Comparison of ENCODE assay signal across 21 cellular contexts in the genomic region with DNA sequence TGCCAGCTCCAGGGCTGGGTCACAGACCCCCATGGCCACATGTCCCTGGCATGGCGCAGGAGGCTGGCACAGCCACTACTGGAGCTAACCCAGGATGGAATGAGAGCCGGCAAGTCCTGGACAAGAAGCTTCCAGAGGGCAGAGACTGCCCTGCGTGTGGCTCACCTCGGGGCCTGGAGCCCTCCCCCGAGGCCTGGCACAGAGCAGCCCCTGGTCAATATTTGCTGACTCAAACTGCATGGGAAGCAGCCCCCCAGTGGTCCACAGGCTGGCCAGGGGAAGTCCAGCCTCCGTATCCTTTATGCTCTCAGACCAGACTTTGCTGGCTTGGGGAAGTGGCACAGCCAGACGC.
DNase-seq lines count a peak whose midpoint lies in the region; ATAC-seq and TF ChIP-seq lines count a peak whose summit lies in the region.
"Had no signal": no experiment of that assay in that cellular context is flagged by ENCODE, and none has a peak within 500 bp of the region (broad histone marks: within the 10 kb centered on the region; RNA-seq: fewer than 3 reads in every experiment).

No MANE protein-coding gene starts in this region.

- no peaks in the 10 kb centered on the region for H3K9me3 ChIP-seq in CD4-positive, CD25-positive, alpha-beta regulatory T cell (ENCODE audit: control insufficient read depth in 2 of 2, low read length in 2 of 2)
- H3K9me3 ChIP-seq: Caco-2 had no signal

- no peak for TF ChIP-seq CTCF in activated CD8-positive, alpha-beta T cell treated with anti-CD3 and anti-CD28 coated beads for 36 hours (IDR thresholded peaks at IDR 0.05)

- H3K4me1 ChIP-seq in CD4-positive, CD25-positive, alpha-beta regulatory T cell (ENCODE audit: control insufficient read depth, insufficient read depth, low read length, poor library complexity, severe bottlenecking): peaks cover 100% of the 10 kb centered on the region
- H3K4me1 ChIP-seq: Caco-2 had no signal

- ATAC-seq in CD4-positive, CD25-positive, alpha-beta regulatory T cell (ENCODE audit: low read depth in 2 of 2): no peak
- ATAC-seq in activated CD8-positive, alpha-beta T cell treated with anti-CD3 and anti-CD28 coated beads for 36 hours: no peak
- ATAC-seq in effector memory CD8-positive, alpha-beta T cell (replicated peaks): no peak

- peaks cover 85% of the 10 kb centered on the region for H3K36me3 ChIP-seq in CD4-positive, CD25-positive, alpha-beta regulatory T cell (ENCODE audit: control insufficient read depth, insufficient read depth, low read length)

- peaks cover 100% of the 10 kb centered on the region for H3K4me1 Mint-ChIP-seq in activated CD4-positive, alpha-beta memory T cell treated with anti-CD3 and anti-CD28 coated beads for 36 hours (ENCODE audit: low read depth)
- H3K4me1 Mint-ChIP-seq in activated CD4-positive, alpha-beta memory T cell treated with anti-CD3 and anti-CD28 coated beads, Interleukin-2, amount 10 ng/mL, durations not matched to agents 7 days and 5 days: peaks cover 99% of the 10 kb centered on the region
- H3K4me1 Mint-ChIP-seq in CD4-positive, CD25-positive, alpha-beta regulatory T cell: peaks cover 28 to 100% (median 76%) of the 10 kb centered on the region in 4 donors
- peaks cover 99% of the 10 kb centered on the region for H3K4me1 Mint-ChIP-seq in activated CD8-positive, alpha-beta T cell treated with anti-CD3 and anti-CD28 coated beads for 36 hours (ENCODE audit: low read depth)
- peaks cover 86 to 87% of the 10 kb centered on the region in 2 donors for H3K4me1 Mint-ChIP-seq in effector memory CD8-positive, alpha-beta T cell (ENCODE audit: low read depth in 2 of 2)
- H3K4me1 Mint-ChIP-seq: IgD-negative memory B cell had no signal

- intact Hi-C loops in activated CD4-positive, alpha-beta memory T cell treated with anti-CD3 and anti-CD28 coated beads for 36 hours (cut with micrococcal nuclease): no loop called here
- intact Hi-C loops in activated CD8-positive, alpha-beta T cell treated with anti-CD3 and anti-CD28 coated beads for 36 hours (cut with micrococcal nuclease): no loop called here

- no peak overlapping the region for H3K4me3 ChIP-seq in CD4-positive, CD25-positive, alpha-beta regulatory T cell (ENCODE audit: low read depth, low read length)
- H3K4me3 ChIP-seq: skin epidermis had no signal

- no peaks in the 10 kb centered on the region for H3K9me3 Mint-ChIP-seq in activated CD4-positive, alpha-beta memory T cell treated with anti-CD3 and anti-CD28 coated beads for 36 hours
- H3K9me3 Mint-ChIP-seq in activated CD4-positive, alpha-beta memory T cell treated with anti-CD3 and anti-CD28 coated beads, Interleukin-2, amount 10 ng/mL, durations not matched to agents 7 days and 5 days: no peaks in the 10 kb centered on the region
- peaks cover 0 to 2% (median 0%) of the 10 kb centered on the region in 7 donors for H3K9me3 Mint-ChIP-seq in CD4-positive, CD25-positive, alpha-beta regulatory T cell
- H3K9me3 Mint-ChIP-seq in activated CD8-positive, alpha-beta T cell treated with anti-CD3 and anti-CD28 coated beads for 36 hours: no peaks in the 10 kb centered on the region
- H3K9me3 Mint-ChIP-seq in effector memory CD8-positive, alpha-beta T cell: no peaks in the 10 kb centered on the region
- H3K9me3 Mint-ChIP-seq: WTC11 had no signal

- CTCF ChIA-PET in activated CD4-positive, alpha-beta memory T cell treated with anti-CD3 and anti-CD28 coated beads for 36 hours (lab: Charles Lee): interaction anchor here (0.7 to 1.5 kb wide), 3 partner anchors 26 to 66 kb away, joined by 3 to 4 read pairs (median 3); no protein-coding TSS in a partner anchor
- CTCF ChIA-PET in activated CD4-positive, alpha-beta memory T cell treated with anti-CD3 and anti-CD28 coated beads, Interleukin-2, amount 10 ng/mL, durations not matched to agents 7 days and 5 days (lab: Charles Lee): interaction anchor here (1.1 kb wide), 1 partner anchor 14 kb away, joined by 3 read pairs; no protein-coding TSS in a partner anchor
- CTCF ChIA-PET in activated CD8-positive, alpha-beta T cell treated with anti-CD3 and anti-CD28 coated beads for 36 hours (lab: Charles Lee): interaction anchor here (2.0 to 4.1 kb wide), 2 partner anchors 25 to 30 kb away, joined by 7 to 18 read pairs; no protein-coding TSS in a partner anchor

- H3K4me3 Mint-ChIP-seq in activated CD4-positive, alpha-beta memory T cell treated with anti-CD3 and anti-CD28 coated beads for 36 hours: no peak overlapping the region
- H3K4me3 Mint-ChIP-seq in activated CD4-positive, alpha-beta memory T cell treated with anti-CD3 and anti-CD28 coated beads, Interleukin-2, amount 10 ng/mL, durations not matched to agents 7 days and 5 days: no peak overlapping the region
- H3K4me3 Mint-ChIP-seq in CD4-positive, CD25-positive, alpha-beta regulatory T cell: peak overlapping the region in 3 of 4 donors; percentile 50 to 83 (median 51)
- H3K4me3 Mint-ChIP-seq in activated CD8-positive, alpha-beta T cell treated with anti-CD3 and anti-CD28 coated beads for 36 hours: peak overlapping the region; percentile 15
- peak overlapping the region; percentile 29 to 82 for H3K4me3 Mint-ChIP-seq in effector memory CD8-positive, alpha-beta T cell
- H3K4me3 Mint-ChIP-seq: IgD-negative memory B cell, WTC11 had no signal

- H3K27me3 ChIP-seq in CD4-positive, CD25-positive, alpha-beta regulatory T cell (ENCODE audit: control insufficient read depth, insufficient read depth, low read length): no peaks in the 10 kb centered on the region

- peak overlapping the region; percentile 75 for H3K27ac ChIP-seq in CD4-positive, CD25-positive, alpha-beta regulatory T cell (ENCODE audit: insufficient read depth, low read length, poor library complexity, severe bottlenecking)

- H3K27ac Mint-ChIP-seq in activated CD4-positive, alpha-beta memory T cell treated with anti-CD3 and anti-CD28 coated beads for 36 hours: peak overlapping the region; percentile 91
- no peak overlapping the region for H3K27ac Mint-ChIP-seq in activated CD4-positive, alpha-beta memory T cell treated with anti-CD3 and anti-CD28 coated beads, Interleukin-2, amount 10 ng/mL, durations not matched to agents 7 days and 5 days
- peak overlapping the region in 2 of 3 donors; percentile 92 to 95 for H3K27ac Mint-ChIP-seq in CD4-positive, CD25-positive, alpha-beta regulatory T cell
- H3K27ac Mint-ChIP-seq in activated CD8-positive, alpha-beta T cell treated with anti-CD3 and anti-CD28 coated beads for 36 hours: peak overlapping the region; percentile 98
- peak overlapping the region; percentile 93 to 99 for H3K27ac Mint-ChIP-seq in effector memory CD8-positive, alpha-beta T cell

- no peak for DNase-seq in activated CD4-positive, alpha-beta memory T cell treated with anti-CD3 and anti-CD28 coated beads for 36 hours
- no peak for DNase-seq in activated CD4-positive, alpha-beta memory T cell treated with anti-CD3 and anti-CD28 coated beads, Interleukin-2, amount 10 ng/mL, durations not matched to agents 7 days and 5 days
- no peak for DNase-seq in CD4-positive, CD25-positive, alpha-beta regulatory T cell
- DNase-seq in activated CD8-positive, alpha-beta T cell treated with anti-CD3 and anti-CD28 coated beads for 36 hours: no peak
- DNase-seq in effector memory CD8-positive, alpha-beta T cell: no peak
- DNase-seq in DMS153 treated with DMSO at 0.1 percent for 48 hours (lab: John Stamatoyannopoulos, UW; ENCODE audit: unreplicated experiment) (no peak), NCI-H226 (no peak)
- DNase-seq in activated effector memory CD4-positive, alpha-beta T cell treated with anti-CD3 and anti-CD28 coated beads, Interleukin-2, amount 50 U/mL, for 16 hours: no peak
- DNase-seq: activated effector memory CD4-positive, alpha-beta T cell treated with Interleukin-2 at 50 U/mL for 16 hours; aorta; Caco-2; DMS79 treated with DMSO at 0.1 percent for 48 hours; glutamatergic neuron; mammary epithelial cell; NCI-H1105 treated with DMSO at 0.1 percent for 48 hours; NCI-H2081 treated with DMSO at 0.1 percent for 48 hours; stimulated activated CD4-positive, alpha-beta T cell treated with anti-CD3 and anti-CD28 coated beads, Interleukin-1b, Interleukin-23, amount 100 ng/mL, for 48 hours; T-helper 9 cell had no signal

- H3K27me3 Mint-ChIP-seq in activated CD4-positive, alpha-beta memory T cell treated with anti-CD3 and anti-CD28 coated beads for 36 hours: no peaks in the 10 kb centered on the region
- no peaks in the 10 kb centered on the region for H3K27me3 Mint-ChIP-seq in activated CD4-positive, alpha-beta memory T cell treated with anti-CD3 and anti-CD28 coated beads, Interleukin-2, amount 10 ng/mL, durations not matched to agents 7 days and 5 days
- no peaks in the 10 kb centered on the region for H3K27me3 Mint-ChIP-seq in CD4-positive, CD25-positive, alpha-beta regulatory T cell
- no peaks in the 10 kb centered on the region for H3K27me3 Mint-ChIP-seq in activated CD8-positive, alpha-beta T cell treated with anti-CD3 and anti-CD28 coated beads for 36 hours
- H3K27me3 Mint-ChIP-seq in effector memory CD8-positive, alpha-beta T cell: no peaks in the 10 kb centered on the region
- H3K27me3 Mint-ChIP-seq: IgD-negative memory B cell had no signal

- peaks cover 44% of the 10 kb centered on the region for H3K36me3 Mint-ChIP-seq in activated CD4-positive, alpha-beta memory T cell treated with anti-CD3 and anti-CD28 coated beads for 36 hours
- H3K36me3 Mint-ChIP-seq in activated CD4-positive, alpha-beta memory T cell treated with anti-CD3 and anti-CD28 coated beads, Interleukin-2, amount 10 ng/mL, durations not matched to agents 7 days and 5 days (ENCODE audit: low read depth): peaks cover 69% of the 10 kb centered on the region
- H3K36me3 Mint-ChIP-seq in CD4-positive, CD25-positive, alpha-beta regulatory T cell: peaks cover 48% of the 10 kb centered on the region
- H3K36me3 Mint-ChIP-seq in activated CD8-positive, alpha-beta T cell treated with anti-CD3 and anti-CD28 coated beads for 36 hours (ENCODE audit: low read depth): peaks cover 54% of the 10 kb centered on the region
- H3K36me3 Mint-ChIP-seq in effector memory CD8-positive, alpha-beta T cell (ENCODE audit: insufficient read depth): peaks cover 88% of the 10 kb centered on the region
- H3K36me3 Mint-ChIP-seq: IgD-negative memory B cell, WTC11 had no signal

- POLR2A ChIA-PET in activated CD4-positive, alpha-beta memory T cell treated with anti-CD3 and anti-CD28 coated beads for 36 hours (lab: Charles Lee): interaction anchor here (1.2 kb wide), 1 partner anchor 12 kb away, joined by 4 read pairs; no protein-coding TSS in a partner anchor
- POLR2A ChIA-PET in activated CD4-positive, alpha-beta memory T cell treated with anti-CD3 and anti-CD28 coated beads, Interleukin-2, amount 10 ng/mL, durations not matched to agents 7 days and 5 days (lab: Charles Lee): interaction anchor here (0.9 to 2.9 kb wide), 5 partner anchors 8 to 67 kb away, joined by 3 to 14 read pairs (median 4); no protein-coding TSS in a partner anchor
- POLR2A ChIA-PET in activated CD8-positive, alpha-beta T cell treated with anti-CD3 and anti-CD28 coated beads for 36 hours (lab: Charles Lee): interaction anchor here (0.5 to 5.8 kb wide), 5 partner anchors 13 to 215 kb away, joined by 3 to 59 read pairs (median 3); no protein-coding TSS in a partner anchor

Comparison
In these comparisons a context has a peak if more than half of its experiments do, and no peak if none do; other contexts are left out.
1. H3K4me3 Mint-ChIP-seq: peak in CD4-positive, CD25-positive, alpha-beta regulatory T cell (3 of 4), activated CD8-positive, alpha-beta T cell treated with anti-CD3 and anti-CD28 coated beads for 36 hours (single experiment) and effector memory CD8-positive, alpha-beta T cell (2 of 2); none in activated CD4-positive, alpha-beta memory T cell treated with anti-CD3 and anti-CD28 coated beads for 36 hours (single experiment) and activated CD4-positive, alpha-beta memory T cell treated with anti-CD3 and anti-CD28 coated beads, Interleukin-2, amount 10 ng/mL, durations not matched to agents 7 days and 5 days (single experiment).